Comparison of ENCODE assay signal across 8 cellular contexts in the genomic region with DNA sequence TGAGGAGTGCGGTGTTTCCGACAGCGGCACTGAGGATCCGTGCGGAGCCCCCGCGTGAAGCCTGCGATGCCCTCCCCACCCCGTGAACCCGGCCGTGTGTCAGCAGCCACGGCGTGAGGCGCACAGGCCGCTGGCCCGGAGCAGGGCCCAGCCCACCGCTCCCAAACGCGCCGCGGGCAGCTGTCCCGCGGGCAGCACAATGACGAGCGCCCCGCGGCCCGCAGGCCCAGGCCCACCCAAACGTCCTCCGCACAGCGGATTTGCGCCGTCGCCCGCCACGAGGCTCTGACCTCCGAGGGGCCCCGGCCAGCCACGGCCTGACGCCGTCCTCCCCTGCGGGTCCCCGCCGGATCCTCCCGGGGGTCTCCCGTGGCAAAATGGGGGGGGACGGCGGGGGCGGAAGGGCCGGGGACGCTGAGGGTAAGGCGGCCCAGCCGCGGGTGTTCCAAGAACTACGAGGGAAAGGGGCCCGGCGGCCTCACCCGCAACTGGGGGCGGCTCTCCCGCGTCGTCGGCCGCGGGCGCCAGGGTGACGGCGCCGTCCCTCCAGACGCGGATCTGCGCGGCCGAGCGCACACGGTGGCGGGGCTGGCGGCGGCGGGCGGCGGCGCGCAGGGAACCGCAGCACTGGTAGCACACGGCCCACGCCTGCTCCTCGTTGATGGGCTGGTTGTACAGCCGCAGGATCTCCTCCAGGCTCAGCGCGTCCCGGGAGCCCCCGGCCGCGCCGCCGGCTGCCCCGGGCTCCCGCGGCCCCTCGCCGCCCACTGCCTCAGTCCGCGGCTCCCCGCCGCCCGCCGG. TPM values are rescaled to one million over a fixed set of nuclear protein-coding genes. Genes with fewer than 3 reads are reported as not detected.
DNase-seq lines count a peak whose midpoint lies in the region; ATAC-seq and TF ChIP-seq lines count a peak whose summit lies in the region.

No MANE protein-coding gene starts in this region.

- H3K9ac ChIP-seq in skeletal muscle satellite cell (ENCODE audit: low read depth, low read length), result peak overlapping the region; percentile 89

- no peaks in the 10 kb centered on the region for H3K36me3 ChIP-seq in skeletal muscle satellite cell (ENCODE audit: insufficient read depth, low read length)

- H3K4me1 Mint-ChIP-seq in brain, result peaks cover 58% of the 10 kb centered on the region

- H3K27ac Mint-ChIP-seq in brain, result peak overlapping the region; percentile 86 to 98 (median 98)

- peaks cover 0 to 7% (median 0%) of the 10 kb centered on the region in 5 experiments for H3K9me3 Mint-ChIP-seq in brain

- peak; percentile 70 for DNase-seq in activated effector memory CD4-positive, alpha-beta T cell treated with anti-CD3 and anti-CD28 coated beads, Interleukin-2, amount 50 U/mL, for 16 hours
- DNase-seq in activated effector memory CD4-positive, alpha-beta T cell treated with Interleukin-2 at 50 U/mL for 16 hours, result no peak
- DNase-seq in RWPE1 (ENCODE audit: low spot score) (no peak), iPS-NIHi11 (ENCODE audit: low spot score) (peak; percentile 55), NOMO-1 treated with dmso at 0.1 percent for 144 hours (lab: John Stamatoyannopoulos, UW; ENCODE audit: unreplicated experiment) (no peak)

- H3K4me3 ChIP-seq in skeletal muscle satellite cell (ENCODE audit: low read length), result peak overlapping the region; percentile 87

- ATAC-seq in HG02852 (IDR thresholded peaks at IDR 0.05; ENCODE audit: unreplicated experiment), result peak; percentile 49

- H3K4me2 ChIP-seq in skeletal muscle satellite cell (ENCODE audit: low read length), result peak overlapping the region; percentile 79

- peaks cover 27% of the 10 kb centered on the region for H3K4me1 ChIP-seq in skeletal muscle satellite cell (ENCODE audit: control insufficient read depth, insufficient read depth, low read length)

- peaks cover 7% of the 10 kb centered on the region for H3K36me3 Mint-ChIP-seq in brain

- no peaks in the 10 kb centered on the region for H3K27me3 ChIP-seq in skeletal muscle satellite cell (ENCODE audit: control insufficient read depth, insufficient read depth, low read length)

- peaks cover 4% of the 10 kb centered on the region for H3K27me3 Mint-ChIP-seq in brain

- no peaks in the 10 kb centered on the region for H3K9me3 ChIP-seq in skeletal muscle satellite cell (replicated peaks; ENCODE audit: low read length)

- TF ChIP-seq CTCF in RWPE1 (conservative IDR thresholded peaks at IDR 0.05; ENCODE audit: low read depth), result no peak
- no peak for TF ChIP-seq CTCF in brain (conservative IDR thresholded peaks at IDR 0.05)

- CTCF ChIA-PET in RWPE1 (lab: Yijun Ruan, JAX), result no interaction called here

- H3K27ac ChIP-seq in RWPE1, result peak overlapping the region; percentile 94

- peak overlapping the region; percentile 91 to 96 (median 94) for H3K4me3 Mint-ChIP-seq in brain

- POLR2A ChIA-PET in RWPE1 (lab: Yijun Ruan, JAX; ENCODE audit: low non-redundant PET), result interaction anchor here (0.7 kb wide), 1 partner anchor 50 kb away, joined by 4 read pairs; no protein-coding TSS in a partner anchor

RNA-seq across cellular contexts. Expression of a gene that starts 0.7 kb away (rescaled TPM):
- polyA plus RNA-seq in brain (ENCODE audit: insufficient read depth, low read depth, low replicate concordance), result 14.4 TPM
- 25.3 and 26.9 TPM in 2 replicates for total RNA-seq in skeletal muscle satellite cell (2012; rRNA removed)

RNA-seq across cellular contexts. Expression of a gene that starts 45.3 kb away (rescaled TPM):
- 7.2 TPM for polyA plus RNA-seq in brain (ENCODE audit: insufficient read depth, low read depth, low replicate concordance)
- total RNA-seq in skeletal muscle satellite cell (2012; rRNA removed), result 7.6 and 8.9 TPM in 2 replicates

RNA-seq across cellular contexts. Expression of a gene that starts 45.6 kb away (rescaled TPM):
- polyA plus RNA-seq in brain (ENCODE audit: insufficient read depth, low read depth, low replicate concordance), result 121 TPM
- 86.9 and 89.8 TPM in 2 replicates for total RNA-seq in skeletal muscle satellite cell (2012; rRNA removed)

Comparison
In these comparisons a context has a peak if more than half of its experiments do, and no peak if none do; other contexts are left out.
1. DNase-seq: peak in activated effector memory CD4-positive, alpha-beta T cell treated with anti-CD3 and anti-CD28 coated beads, Interleukin-2, amount 50 U/mL, for 16 hours (single experiment) and iPS-NIHi11 (single experiment); none in activated effector memory CD4-positive, alpha-beta T cell treated with Interleukin-2 at 50 U/mL for 16 hours (single experiment), RWPE1 (single experiment) and NOMO-1 treated with dmso at 0.1 percent for 144 hours (single experiment).